ENCODE assay signal across 8 cellular contexts in the genomic region with DNA sequence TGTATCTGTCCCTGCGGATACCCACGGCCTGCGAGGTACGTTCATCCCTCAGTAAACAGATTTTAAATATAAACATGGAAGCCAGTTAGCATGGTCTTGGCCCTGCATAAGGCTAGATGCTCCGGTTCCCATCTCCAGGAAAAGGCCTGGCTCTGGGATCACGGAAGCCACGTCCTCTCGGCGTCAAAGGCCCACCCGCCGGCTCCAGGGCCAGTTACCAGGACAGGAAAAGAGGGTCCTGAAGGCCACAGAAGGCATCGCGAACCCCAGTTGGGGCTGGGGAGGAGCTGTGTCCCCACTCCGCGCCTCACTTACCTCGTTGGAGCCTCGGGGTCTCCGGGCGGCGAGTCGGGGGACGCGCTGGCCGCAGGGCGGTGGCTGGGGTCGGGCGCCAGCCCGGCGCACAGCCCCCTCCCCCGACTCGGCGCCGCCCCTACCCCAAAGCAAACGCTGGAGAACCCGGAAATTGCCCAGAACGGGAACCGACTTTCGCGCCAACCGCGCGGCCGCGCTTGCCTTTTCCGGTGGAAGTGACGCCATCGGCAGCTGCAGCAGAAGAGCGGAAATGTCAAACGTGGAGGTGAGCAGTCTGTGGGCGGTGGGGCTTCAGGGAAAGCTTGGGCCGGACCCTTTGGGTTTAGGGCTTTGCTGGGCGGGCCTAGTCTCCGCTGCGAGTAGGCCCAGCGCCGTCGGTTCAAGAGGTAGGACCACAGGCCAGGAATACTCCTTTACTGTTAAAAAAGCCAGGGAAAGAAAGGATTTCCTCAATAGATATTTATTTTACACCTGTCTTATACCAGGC. TPM values are rescaled to one million over a fixed set of nuclear protein-coding genes. Genes with fewer than 3 reads are reported as not detected.
DNase-seq lines count a peak whose midpoint lies in the region; ATAC-seq and TF ChIP-seq lines count a peak whose summit lies in the region.

A gene (minus strand): TSS at position 488 of the 802 bp plus-strand sequence. CDS start 814 bp downstream, outside the sequence.

- peak within 1 kb of the TSS; percentile 99 for H3K27ac Mint-ChIP-seq in activated T-cell treated with anti-CD3 and anti-CD28 coated beads, Interleukin-2, amount 50 U/mL, for 24 hours

- peak; percentile 68 for DNase-seq in DMS53 treated with DMSO at 0.1 percent for 48 hours (lab: John Stamatoyannopoulos, UW; ENCODE audit: unreplicated experiment)
- peak; percentile 90 for DNase-seq in KBM-7
- peak; percentile 72 for DNase-seq in PC-3
- DNase-seq in activated T-cell treated with anti-CD3 and anti-CD28 coated beads, Interleukin-2, amount 50 U/mL, for 24 hours, result peak; percentile 90
- peak; percentile 93 for DNase-seq in stimulated activated CD8-positive, alpha-beta memory T cell treated with anti-CD3 and anti-CD28 coated beads, Interleukin-4, amount 100 ng/mL, for 48 hours

- peak within 1 kb of the TSS; percentile 57 for H3K27ac ChIP-seq in PC-3 (ENCODE audit: low read length)
- H3K27ac ChIP-seq in esophagus (ENCODE audit: low read depth in 2 of 2, low read length in 1 of 2), result peak within 1 kb of the TSS; percentile 79 to 81
- H3K27ac ChIP-seq in mucosa of rectum (ENCODE audit: low read depth in 2 of 2, low read length in 2 of 2), result peak within 1 kb of the TSS; percentile 62 to 65

- peak within 1 kb of the TSS; percentile 99 for H3K4me3 Mint-ChIP-seq in activated T-cell treated with anti-CD3 and anti-CD28 coated beads, Interleukin-2, amount 50 U/mL, for 24 hours

- no peaks in the 10 kb centered on the region for H3K9me2 ChIP-seq in PC-3 (replicated peaks; ENCODE audit: low read length)

- in situ Hi-C loops in KBM-7 (cut with MboI; ENCODE audit: low pct_unique_long_range_greater_than_20kb, low sequenced_read_pairs), result no loop called here

- peaks cover 37% of the 10 kb centered on the region for H3K4me1 Mint-ChIP-seq in activated T-cell treated with anti-CD3 and anti-CD28 coated beads, Interleukin-2, amount 50 U/mL, for 24 hours (ENCODE audit: low read depth)

- ATAC-seq in GM21723 (IDR thresholded peaks at IDR 0.05; ENCODE audit: unreplicated experiment) (peak; percentile 88), PC-3 (peak; percentile 83)

- no peaks in the 10 kb centered on the region for H3K9me3 Mint-ChIP-seq in activated T-cell treated with anti-CD3 and anti-CD28 coated beads, Interleukin-2, amount 50 U/mL, for 24 hours

- H3K27me3 ChIP-seq in PC-3 (ENCODE audit: low read length), result no peaks in the 10 kb centered on the region
- no peaks in the 10 kb centered on the region for H3K27me3 ChIP-seq in esophagus (ENCODE audit: control insufficient read depth in 1 of 2, insufficient read depth in 2 of 2, low read length in 2 of 2)
- H3K27me3 ChIP-seq in mucosa of rectum (ENCODE audit: control insufficient read depth in 2 of 2, insufficient read depth in 2 of 2, low read length in 2 of 2), result no peaks in the 10 kb centered on the region

- intact Hi-C loops in PC-3 (cut with micrococcal nuclease), result loop anchor here (5.0 kb wide), 3 partner anchors 69 to 266 kb away; a partner anchor contains a TSS

- peaks cover 46% of the 10 kb centered on the region for H3K79me2 ChIP-seq in PC-3 (ENCODE audit: low read length)

- no peaks in the 10 kb centered on the region for H3K27me3 Mint-ChIP-seq in activated T-cell treated with anti-CD3 and anti-CD28 coated beads, Interleukin-2, amount 50 U/mL, for 24 hours

- H3K36me3 Mint-ChIP-seq in activated T-cell treated with anti-CD3 and anti-CD28 coated beads, Interleukin-2, amount 50 U/mL, for 24 hours (ENCODE audit: low read depth), result peaks cover 59% of the 10 kb centered on the region

- peak within 1 kb of the TSS; percentile 95 for H3K4me2 ChIP-seq in PC-3 (ENCODE audit: low read length)

- POLR2A ChIA-PET in PC-3 (lab: Charles Lee; ENCODE audit: unreplicated experiment), result no interaction called here

- CTCF ChIA-PET in PC-3 (lab: Charles Lee), result no interaction called here

- no peaks in the 10 kb centered on the region for H4K20me1 ChIP-seq in PC-3 (ENCODE audit: low read length)

- H3K36me3 ChIP-seq in PC-3 (ENCODE audit: low read depth, low read length) (peaks cover 15% of the 10 kb centered on the region; the same call in 1 of the 2 replicates), esophagus (ENCODE audit: control insufficient read depth in 2 of 2, insufficient read depth in 2 of 2, low read length in 1 of 2) (peaks cover 0 to 3% of the 10 kb centered on the region in 2 donors), mucosa of rectum (ENCODE audit: control insufficient read depth in 2 of 2, insufficient read depth in 2 of 2, low read length in 2 of 2) (peaks cover 1 to 6% of the 10 kb centered on the region in 2 donors)

- TF ChIP-seq CTCF in PC-3 (conservative IDR thresholded peaks at IDR 0.05; ENCODE audit: low read depth, low read length), result no peak

- H3K4me3 ChIP-seq in PC-3 (ENCODE audit: low read length) (peak within 1 kb of the TSS; percentile 95), esophagus (ENCODE audit: low read depth in 1 of 2, low read length in 2 of 2) (peak within 1 kb of the TSS; percentile 87 to 91), mucosa of rectum (ENCODE audit: low read length in 2 of 2) (peak within 1 kb of the TSS; percentile 89 to 91)

- no peaks in the 10 kb centered on the region for H3K9me3 ChIP-seq in PC-3 (ENCODE audit: low read length)
- H3K9me3 ChIP-seq in esophagus (ENCODE audit: control insufficient read depth in 2 of 2, insufficient read depth in 1 of 2, low read depth in 1 of 2, low read length in 1 of 2), result no peaks in the 10 kb centered on the region
- no peaks in the 10 kb centered on the region for H3K9me3 ChIP-seq in mucosa of rectum (ENCODE audit: control insufficient read depth in 2 of 2, low read length in 2 of 2)

- H3K4me1 ChIP-seq in PC-3 (ENCODE audit: insufficient read depth, low read length), result peaks cover 12% of the 10 kb centered on the region; the same call in 1 of the 2 replicates
- no peaks in the 10 kb centered on the region for H3K4me1 ChIP-seq in esophagus (ENCODE audit: control insufficient read depth in 2 of 2, insufficient read depth in 2 of 2, low read length in 1 of 2)
- peaks cover 9 to 17% of the 10 kb centered on the region in 2 donors for H3K4me1 ChIP-seq in mucosa of rectum (ENCODE audit: control insufficient read depth in 2 of 2, insufficient read depth in 2 of 2, low read length in 2 of 2)

- H2AFZ ChIP-seq in PC-3 (ENCODE audit: low read length), result peak within 1 kb of the TSS; percentile 94

- peak within 1 kb of the TSS; percentile 99 for H3K9ac ChIP-seq in PC-3 (ENCODE audit: low read length)
- peak within 1 kb of the TSS; percentile 78 to 87 for H3K9ac ChIP-seq in mucosa of rectum (ENCODE audit: low read depth in 1 of 2, low read length in 2 of 2)

- WGBS in esophagus, 2 donors, result 0% methylated on average over 56 to 57 of the region's 57 CpGs

- BruUV-seq in PC-3 (replicated peaks; lab: Mats Ljungman, UMichigan), result no TSS peak

- no peaks in the 10 kb centered on the region for H3F3A ChIP-seq in PC-3 (ENCODE audit: low read length, unreplicated experiment)

RNA-seq across cellular contexts. Expression of the gene that starts here (rescaled TPM):
- total RNA-seq in PC-3 (2014; rRNA removed), result 29.0 and 42.4 TPM in 2 replicates
- polyA plus RNA-seq in esophagus, result 10 to 100 TPM in 1 of 2 donors, 1 to 10 TPM in 1; 8.3 to 10.0 TPM

Comparison
In these comparisons a context has a peak if more than half of its experiments do, and no peak if none do; other contexts are left out.
1. Peak in every context shown above with its lines: DNase-seq, ATAC-seq, H3K4me3 ChIP-seq and H3K27ac ChIP-seq.